Comparison of ENCODE assay signal across 15 cellular contexts in the genomic region with DNA sequence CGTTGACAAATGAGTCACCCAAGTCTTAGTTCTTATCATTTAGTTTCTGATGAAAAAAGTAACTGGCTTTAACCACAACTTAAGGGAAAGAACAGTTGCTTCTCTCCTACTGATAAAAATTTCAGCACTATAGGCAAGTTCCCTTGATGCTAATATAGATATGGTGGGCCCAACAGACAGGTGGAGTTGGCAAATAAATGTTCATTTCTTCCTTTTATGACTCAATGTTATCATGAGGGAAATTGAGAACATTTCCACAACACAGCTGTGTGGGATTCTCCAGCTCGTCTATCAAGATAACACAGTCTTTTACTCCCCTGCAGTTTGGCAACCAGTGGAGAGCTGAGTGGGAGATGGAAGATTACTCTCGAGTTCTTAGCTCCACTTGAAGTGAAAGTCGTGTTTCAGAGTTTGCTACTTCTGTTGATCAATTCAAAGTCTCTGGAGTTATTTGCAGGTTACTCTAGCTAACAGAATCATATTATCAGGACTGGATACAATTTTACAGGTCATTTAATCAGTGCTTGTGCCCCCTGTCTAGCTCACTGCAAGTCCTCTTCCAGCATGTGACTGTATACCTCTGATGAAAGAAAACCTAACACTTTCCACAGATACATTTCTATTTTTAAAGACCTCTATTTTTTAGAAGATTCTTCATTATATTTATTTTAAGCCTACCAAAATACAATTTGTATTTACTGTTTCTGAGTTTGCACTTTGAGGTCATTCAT.
A peak's percentile ranks its signal among the peaks of the same experiment; 100 is the strongest.
DNase-seq lines count a peak whose midpoint lies in the region; ATAC-seq, FAIRE-seq and TF ChIP-seq lines count a peak whose summit lies in the region.
"Had no signal": no experiment of that assay in that cellular context is flagged by ENCODE, and none has a peak within 500 bp of the region (broad histone marks: within the 10 kb centered on the region; RNA-seq: fewer than 3 reads in every experiment).

No MANE protein-coding gene starts in this region.

- no peak overlapping the region for H3K27ac ChIP-seq in endothelial cell of umbilical vein (ENCODE audit: insufficient read depth, low read depth, low read length)
- no peak overlapping the region for H3K27ac ChIP-seq in SK-N-SH (ENCODE audit: low read depth in 2 of 2, low read length in 1 of 2)
- H3K27ac ChIP-seq: suprapubic skin had no signal

- H3K9me1 ChIP-seq in endothelial cell of umbilical vein (replicated peaks; ENCODE audit: control insufficient read depth, extremely low read depth, insufficient read depth, low read length) = no peaks in the 10 kb centered on the region

- CTCF ChIA-PET in endothelial cell of umbilical vein (lab: Charles Lee) (interaction anchor here (0.9 to 1.8 kb wide), 5 partner anchors 9 to 637 kb away, joined by 3 to 5 read pairs (median 3); no protein-coding TSS in a partner anchor), SK-N-SH (lab: Yijun Ruan, JAX) (no interaction called here)

- H3K9me3 ChIP-seq in endothelial cell of umbilical vein (replicated peaks; ENCODE audit: control insufficient read depth, insufficient read depth, low read length) (no peaks in the 10 kb centered on the region), SK-N-SH (no peaks in the 10 kb centered on the region)
- H3K9me3 ChIP-seq: suprapubic skin had no signal

- no peaks in the 10 kb centered on the region for H3K4me1 ChIP-seq in endothelial cell of umbilical vein (ENCODE audit: control insufficient read depth, extremely low read depth, insufficient read depth, low read length)
- peaks cover 0 to 2% of the 10 kb centered on the region in 2 experiments; a peak in 1 of 4 replicates for H3K4me1 ChIP-seq in SK-N-SH (ENCODE audit: control insufficient read depth in 1 of 2, insufficient read depth in 2 of 2, low read depth in 1 of 2, low read length in 1 of 2)

- BruUV-seq in endothelial cell of umbilical vein (replicated peaks; lab: Mats Ljungman, UMichigan) = no TSS peak

- no peak overlapping the region for H3K4me3 ChIP-seq in endothelial cell of umbilical vein (replicated peaks in 1 of 3; ENCODE audit: insufficient read depth in 1 of 3, low read depth in 1 of 3, low read length in 3 of 3)
- H3K4me3 ChIP-seq in SK-N-SH (ENCODE audit: low read depth in 2 of 2, low read length in 1 of 2) = no peak overlapping the region
- H3K4me3 ChIP-seq: suprapubic skin had no signal

- H3F3A ChIP-seq in SK-N-SH (replicated peaks; ENCODE audit: insufficient read depth) = no peaks in the 10 kb centered on the region

- TF ChIP-seq RAD21 in SK-N-SH (IDR thresholded peaks at IDR 0.05; ENCODE audit: low read length) = no peak

- H3K27me3 ChIP-seq in endothelial cell of umbilical vein (ENCODE audit: control insufficient read depth in 2 of 2, insufficient read depth in 2 of 2, low read length in 2 of 2) (no peaks in the 10 kb centered on the region), SK-N-SH (ENCODE audit: insufficient read depth) (no peaks in the 10 kb centered on the region)
- H3K27me3 ChIP-seq: suprapubic skin had no signal

- H3K36me3 ChIP-seq in endothelial cell of umbilical vein (ENCODE audit: control insufficient read depth in 2 of 2, extremely low read depth in 1 of 2, insufficient read depth in 2 of 2, low read length in 2 of 2) (no peaks in the 10 kb centered on the region), SK-N-SH (replicated peaks in 1 of 2; ENCODE audit: control insufficient read depth in 1 of 2, insufficient read depth in 2 of 2, low read length in 1 of 2) (no peaks in the 10 kb centered on the region)
- H3K36me3 ChIP-seq: suprapubic skin had no signal

- WGBS in SK-N-SH (ENCODE audit: low lambda C conversion rate) = 43% methylated on average over 4 of the region's 4 CpGs

- dilution Hi-C loops in endothelial cell of umbilical vein (cut with MboI; ENCODE audit: extremely low pct_ligation_motif_present, low sequenced_read_pairs) = no loop called here

- TF ChIP-seq POLR2A in endothelial cell of umbilical vein (IDR thresholded peaks at IDR 0.05; ENCODE audit: low read depth, low read length) = no peak

- POLR2A ChIA-PET in endothelial cell of umbilical vein (lab: Charles Lee) (no interaction called here), SK-N-SH (lab: Yijun Ruan, JAX) (no interaction called here)

- no peak for ATAC-seq in GM21390 (IDR thresholded peaks at IDR 0.05; ENCODE audit: unreplicated experiment)
- ATAC-seq: SK-N-SH treated with all-trans-retinoic acid at 6 μM for 48 hours had no signal

- H3K9ac ChIP-seq in endothelial cell of umbilical vein (replicated peaks; ENCODE audit: extremely low read depth, insufficient read depth, low read length) (no peak overlapping the region), SK-N-SH (no peak overlapping the region)

- intact Hi-C loops in endothelial cell of umbilical vein (cut with micrococcal nuclease) = no loop called here

- H2AFZ ChIP-seq in endothelial cell of umbilical vein (ENCODE audit: low read depth, low read length) = no peak overlapping the region
- no peak overlapping the region for H2AFZ ChIP-seq in SK-N-SH (ENCODE audit: low read depth)

- DNase-seq in HUDEP-2 (lab: John Stamatoyannopoulos, UW; ENCODE audit: unreplicated experiment in 76 of 76) (peak in 64 of 76 experiments; percentile 3 to 92 (median 54)), NCI-H226 (peak; percentile 79), endothelial cell of umbilical vein (ENCODE audit: low read depth, low spot score) (peak; percentile 21), middle frontal gyrus (ENCODE audit: extremely low spot score, low spot score) (peak; percentile 46), DMS79 (lab: John Stamatoyannopoulos, UW) (no peak), SK-N-SH (no peak)
- DNase-seq: activated naive CD4-positive, alpha-beta T cell treated with Interleukin-2 at 50 U/mL for 16 hours; effector CD8-positive, alpha-beta T cell; Karpas-422; mammary epithelial cell; NCI-H1694 treated with DMSO at 0.1 percent for 48 hours had no signal

- H3K9me2 ChIP-seq in SK-N-SH = no peaks in the 10 kb centered on the region

- no peak for FAIRE-seq in endothelial cell of umbilical vein (lab: Jason Lieb, UNC)
- FAIRE-seq: bronchial epithelial cell had no signal

- H4K20me1 ChIP-seq in endothelial cell of umbilical vein (replicated peaks; ENCODE audit: control insufficient read depth, extremely low read depth, insufficient read depth, low read length) (no peaks in the 10 kb centered on the region), SK-N-SH (ENCODE audit: insufficient read depth) (no peaks in the 10 kb centered on the region)

- H3K4me2 ChIP-seq in endothelial cell of umbilical vein (ENCODE audit: insufficient read depth, low read length) (no peak overlapping the region), SK-N-SH (no peak overlapping the region)

- TF ChIP-seq EP300 in SK-N-SH (IDR thresholded peaks at IDR 0.05; ENCODE audit: borderline replicate concordance in 1 of 2, low read depth in 1 of 2, low read length in 1 of 2) = no peak

- H3K79me2 ChIP-seq in endothelial cell of umbilical vein (ENCODE audit: control insufficient read depth, insufficient read depth, low read length) (no peaks in the 10 kb centered on the region), SK-N-SH (ENCODE audit: insufficient read depth) (no peaks in the 10 kb centered on the region)

- TF ChIP-seq CTCF in endothelial cell of umbilical vein (IDR thresholded peaks at IDR 0.05; ENCODE audit: extremely low read depth in 1 of 2, insufficient read depth in 1 of 2, low read depth in 1 of 2, low read length in 2 of 2) (no peak), SK-N-SH (IDR thresholded peaks at IDR 0.05) (no peak)

TF ChIP-seq in endothelial cell of umbilical vein, 7 proteins besides CTCF, POLR2A, EP300 and RAD21:
- TF ChIP-seq FOS (IDR thresholded peaks at IDR 0.05; ENCODE audit: borderline replicate concordance, insufficient read depth, low read length) (peak; percentile 19), POLR2AphosphoS5 (IDR thresholded peaks at IDR 0.05; ENCODE audit: insufficient read depth, low read depth, low read length) (no peak)
TF ChIP-seq in endothelial cell of umbilical vein: peak in this region for 1.

TF ChIP-seq in SK-N-SH, 30 proteins besides CTCF, POLR2A, EP300 and RAD21 (continues in another document):
- TF ChIP-seq NRF1 (IDR thresholded peaks at IDR 0.05; ENCODE audit: low read depth, low read length) (no peak), RFX5 (IDR thresholded peaks at IDR 0.05; ENCODE audit: low read length) (no peak), MEF2A (IDR thresholded peaks at IDR 0.05; ENCODE audit: borderline replicate concordance, low read depth) (no peak), TEAD4 (IDR thresholded peaks at IDR 0.05; ENCODE audit: borderline replicate concordance, insufficient read depth) (no peak), ELF1 (IDR thresholded peaks at IDR 0.05) (no peak), FOXJ3 (CRISPR knock-in tag; IDR thresholded peaks at IDR 0.05) (no peak), EZH2phosphoT487 (IDR thresholded peaks at IDR 0.05; ENCODE audit: borderline replicate concordance, low read depth) (no peak)
- TF ChIP-seq, protein P1, sequence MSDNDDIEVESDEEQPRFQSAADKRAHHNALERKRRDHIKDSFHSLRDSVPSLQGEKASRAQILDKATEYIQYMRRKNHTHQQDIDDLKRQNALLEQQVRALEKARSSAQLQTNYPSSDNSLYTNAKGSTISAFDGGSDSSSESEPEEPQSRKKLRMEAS (IDR thresholded peaks at IDR 0.05; ENCODE audit: low read depth) = no peak
- TF ChIP-seq, protein P2, sequence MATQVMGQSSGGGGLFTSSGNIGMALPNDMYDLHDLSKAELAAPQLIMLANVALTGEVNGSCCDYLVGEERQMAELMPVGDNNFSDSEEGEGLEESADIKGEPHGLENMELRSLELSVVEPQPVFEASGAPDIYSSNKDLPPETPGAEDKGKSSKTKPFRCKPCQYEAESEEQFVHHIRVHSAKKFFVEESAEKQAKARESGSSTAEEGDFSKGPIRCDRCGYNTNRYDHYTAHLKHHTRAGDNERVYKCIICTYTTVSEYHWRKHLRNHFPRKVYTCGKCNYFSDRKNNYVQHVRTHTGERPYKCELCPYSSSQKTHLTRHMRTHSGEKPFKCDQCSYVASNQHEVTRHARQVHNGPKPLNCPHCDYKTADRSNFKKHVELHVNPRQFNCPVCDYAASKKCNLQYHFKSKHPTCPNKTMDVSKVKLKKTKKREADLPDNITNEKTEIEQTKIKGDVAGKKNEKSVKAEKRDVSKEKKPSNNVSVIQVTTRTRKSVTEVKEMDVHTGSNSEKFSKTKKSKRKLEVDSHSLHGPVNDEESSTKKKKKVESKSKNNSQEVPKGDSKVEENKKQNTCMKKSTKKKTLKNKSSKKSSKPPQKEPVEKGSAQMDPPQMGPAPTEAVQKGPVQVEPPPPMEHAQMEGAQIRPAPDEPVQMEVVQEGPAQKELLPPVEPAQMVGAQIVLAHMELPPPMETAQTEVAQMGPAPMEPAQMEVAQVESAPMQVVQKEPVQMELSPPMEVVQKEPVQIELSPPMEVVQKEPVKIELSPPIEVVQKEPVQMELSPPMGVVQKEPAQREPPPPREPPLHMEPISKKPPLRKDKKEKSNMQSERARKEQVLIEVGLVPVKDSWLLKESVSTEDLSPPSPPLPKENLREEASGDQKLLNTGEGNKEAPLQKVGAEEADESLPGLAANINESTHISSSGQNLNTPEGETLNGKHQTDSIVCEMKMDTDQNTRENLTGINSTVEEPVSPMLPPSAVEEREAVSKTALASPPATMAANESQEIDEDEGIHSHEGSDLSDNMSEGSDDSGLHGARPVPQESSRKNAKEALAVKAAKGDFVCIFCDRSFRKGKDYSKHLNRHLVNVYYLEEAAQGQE (IDR thresholded peaks at IDR 0.05; ENCODE audit: low read depth, low read length) = no peak

Comparison
In these comparisons a context has a peak if more than half of its experiments do, and no peak if none do; other contexts are left out.
1. DNase-seq: peak in HUDEP-2 (64 of 76), NCI-H226 (single experiment), endothelial cell of umbilical vein (single experiment) and middle frontal gyrus (single experiment); none in DMS79 (single experiment) and SK-N-SH (single experiment).